8 cellular contexts compared by ENCODE assay signal in the genomic region with DNA sequence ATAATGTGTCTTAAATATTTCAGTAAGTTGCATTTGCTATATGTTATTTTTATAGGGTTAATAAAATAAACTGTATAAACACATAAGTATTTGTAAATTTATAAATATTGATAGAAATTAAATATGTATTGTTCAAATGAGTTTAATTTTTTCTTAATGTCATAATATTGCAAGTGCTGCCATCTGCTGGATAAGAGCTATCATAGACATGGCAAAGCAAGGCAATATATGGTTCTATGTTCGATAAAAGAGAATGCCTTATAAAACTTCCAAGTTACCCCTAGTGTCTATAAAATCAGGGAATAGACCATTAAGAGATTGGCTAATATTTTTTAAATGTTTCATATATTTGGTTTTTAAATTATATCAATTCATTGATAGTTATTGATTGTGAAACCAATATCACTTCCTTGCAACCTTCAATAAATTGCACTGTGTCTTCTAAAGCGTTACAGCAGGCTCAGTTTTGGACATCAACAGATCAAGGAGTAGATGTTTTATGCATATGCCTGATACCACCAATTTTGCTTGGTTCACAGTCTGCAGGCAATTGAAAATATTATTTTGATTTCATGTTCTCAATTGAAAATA. TPM values are rescaled to one million over a fixed set of nuclear protein-coding genes. Genes with fewer than 3 reads are reported as not detected.
DNase-seq lines count a peak whose midpoint lies in the region; ATAC-seq and TF ChIP-seq lines count a peak whose summit lies in the region.

No MANE protein-coding gene starts in this region.

- no peak overlapping the region for H3K4me3 Mint-ChIP-seq in chondrocyte (ENCODE audit: unreplicated experiment)
- H3K4me3 Mint-ChIP-seq in neural progenitor cell = no peak overlapping the region
- H3K4me3 Mint-ChIP-seq in stimulated activated effector memory CD8-positive, alpha-beta T cell treated with anti-CD3 and anti-CD28 coated beads, Interleukin-12 subunit alpha, Interleukin-12 subunit beta, amount 100 ng/mL, for 72 hours = no peak overlapping the region

- no peaks in the 10 kb centered on the region for H3K4me1 ChIP-seq in Loucy (ENCODE audit: insufficient read depth, low read length, poor library complexity, severe bottlenecking)
- no peaks in the 10 kb centered on the region for H3K4me1 ChIP-seq in neural progenitor cell

- no peak overlapping the region for H3K9ac ChIP-seq in Loucy (ENCODE audit: low read depth, low read length, poor library complexity, severe bottlenecking)
- H3K9ac ChIP-seq in neural progenitor cell = no peak overlapping the region

- DNase-seq in AG04449 (ENCODE audit: low read depth, low spot score) = no peak
- DNase-seq in chondrocyte (ENCODE audit: low spot score) = no peak
- DNase-seq in neural progenitor cell (ENCODE audit: low spot score) = peak; percentile 29
- no peak for DNase-seq in activated CD4-positive, alpha-beta T cell treated with anti-CD3 and anti-CD28 coated beads for 4 hours
- DNase-seq in stimulated activated effector memory CD8-positive, alpha-beta T cell treated with anti-CD3 and anti-CD28 coated beads, Interleukin-12 subunit alpha, Interleukin-12 subunit beta, amount 100 ng/mL, for 72 hours (ENCODE audit: low spot score in 2 of 2) = no peak

- H3K79me2 ChIP-seq in Loucy (ENCODE audit: insufficient read depth, low read length) (no peaks in the 10 kb centered on the region), neural progenitor cell (ENCODE audit: low read depth) (no peaks in the 10 kb centered on the region)

- POLR2A ChIA-PET in AG04449 (lab: Yijun Ruan, JAX) = no interaction called here

- H3K4me3 ChIP-seq in AG04449 (ENCODE audit: low read depth, low read length) (no peak overlapping the region), Loucy (ENCODE audit: low read length, poor library complexity, severe bottlenecking) (peak overlapping the region; percentile 11), neural progenitor cell (no peak overlapping the region)

- no peaks in the 10 kb centered on the region for H3K27me3 ChIP-seq in Loucy (ENCODE audit: insufficient read depth, low read length, poor library complexity, severe bottlenecking)
- H3K27me3 ChIP-seq in neural progenitor cell = no peaks in the 10 kb centered on the region

- no peaks in the 10 kb centered on the region for H3K9me2 ChIP-seq in Loucy (replicated peaks; ENCODE audit: low read depth, low read length)

- H2AFZ ChIP-seq in Loucy (ENCODE audit: low read length) = peak overlapping the region; percentile 20; the same call in 1 of the 2 replicates
- H2AFZ ChIP-seq in neural progenitor cell (replicated peaks) = no peak overlapping the region

- H3F3A ChIP-seq in Loucy (ENCODE audit: low read depth) (no peaks in the 10 kb centered on the region), neural progenitor cell (ENCODE audit: low read depth) (no peaks in the 10 kb centered on the region)

- no peaks in the 10 kb centered on the region for H3K36me3 Mint-ChIP-seq in chondrocyte (ENCODE audit: low read depth)
- no peaks in the 10 kb centered on the region for H3K36me3 Mint-ChIP-seq in neural progenitor cell
- H3K36me3 Mint-ChIP-seq in stimulated activated effector memory CD8-positive, alpha-beta T cell treated with anti-CD3 and anti-CD28 coated beads, Interleukin-12 subunit alpha, Interleukin-12 subunit beta, amount 100 ng/mL, for 72 hours = no peaks in the 10 kb centered on the region

- H4K20me1 ChIP-seq in Loucy (ENCODE audit: insufficient read depth, low read length, poor library complexity, severe bottlenecking) (no peaks in the 10 kb centered on the region), neural progenitor cell (ENCODE audit: low read depth) (no peaks in the 10 kb centered on the region)

- H3K4me2 ChIP-seq in Loucy (ENCODE audit: low read depth, low read length, poor library complexity, severe bottlenecking) (no peak overlapping the region), neural progenitor cell (no peak overlapping the region)

- H3K9me3 ChIP-seq in Loucy (ENCODE audit: insufficient read depth, low read depth, low read length) = no peaks in the 10 kb centered on the region
- H3K9me3 ChIP-seq in neural progenitor cell (ENCODE audit: low read depth) = no peaks in the 10 kb centered on the region

- H3K9me3 Mint-ChIP-seq in chondrocyte (ENCODE audit: low read depth) = no peaks in the 10 kb centered on the region
- H3K9me3 Mint-ChIP-seq in neural progenitor cell = no peaks in the 10 kb centered on the region
- H3K9me3 Mint-ChIP-seq in stimulated activated effector memory CD8-positive, alpha-beta T cell treated with anti-CD3 and anti-CD28 coated beads, Interleukin-12 subunit alpha, Interleukin-12 subunit beta, amount 100 ng/mL, for 72 hours = no peaks in the 10 kb centered on the region

- H3K27me3 Mint-ChIP-seq in chondrocyte (ENCODE audit: low read depth) (peaks cover 10% of the 10 kb centered on the region), neural progenitor cell (ENCODE audit: insufficient read depth, low read depth) (no peaks in the 10 kb centered on the region)

- H3K27ac Mint-ChIP-seq in chondrocyte (ENCODE audit: unreplicated experiment) = no peak overlapping the region
- H3K27ac Mint-ChIP-seq in neural progenitor cell = no peak overlapping the region
- H3K27ac Mint-ChIP-seq in stimulated activated effector memory CD8-positive, alpha-beta T cell treated with anti-CD3 and anti-CD28 coated beads, Interleukin-12 subunit alpha, Interleukin-12 subunit beta, amount 100 ng/mL, for 72 hours = no peak overlapping the region

- no peak overlapping the region for H3K27ac ChIP-seq in neural progenitor cell

- ATAC-seq in HG02884 (IDR thresholded peaks at IDR 0.05; ENCODE audit: unreplicated experiment) = no peak
- ATAC-seq in stimulated activated effector memory CD8-positive, alpha-beta T cell treated with anti-CD3 and anti-CD28 coated beads, Interleukin-12 subunit alpha, Interleukin-12 subunit beta, amount 100 ng/mL, for 72 hours = no peak

- peaks cover 8% of the 10 kb centered on the region for H3K4me1 Mint-ChIP-seq in chondrocyte (ENCODE audit: low read depth)
- H3K4me1 Mint-ChIP-seq in neural progenitor cell = no peaks in the 10 kb centered on the region
- H3K4me1 Mint-ChIP-seq in stimulated activated effector memory CD8-positive, alpha-beta T cell treated with anti-CD3 and anti-CD28 coated beads, Interleukin-12 subunit alpha, Interleukin-12 subunit beta, amount 100 ng/mL, for 72 hours = no peaks in the 10 kb centered on the region

- CTCF ChIA-PET in AG04449 (lab: Yijun Ruan, JAX) = interaction anchor here (0.7 to 2.3 kb wide), 5 partner anchors 11 to 934 kb away, joined by 4 to 13 read pairs (median 4); no protein-coding TSS in a partner anchor

- H3K36me3 ChIP-seq in Loucy (ENCODE audit: insufficient read depth, low read length) = no peaks in the 10 kb centered on the region
- H3K36me3 ChIP-seq in neural progenitor cell = no peaks in the 10 kb centered on the region

- TF ChIP-seq CTCF in AG04449 (IDR thresholded peaks at IDR 0.05; ENCODE audit: insufficient read depth, low read length, missing control alignments) (peak; percentile 51), GM12874 (IDR thresholded peaks at IDR 0.05; ENCODE audit: insufficient read depth, low read depth, low read length) (peak; percentile 31; the same call in 1 of the 2 replicates), Loucy (conservative IDR thresholded peaks at IDR 0.05; ENCODE audit: low read length) (peak; percentile 65), chondrocyte (IDR thresholded peaks at IDR 0.05) (peak; percentile 96), neural progenitor cell (IDR thresholded peaks at IDR 0.05) (peak; percentile 67)

RNA-seq across cellular contexts. Expression of gene SLITRK6, which starts 29.0 kb away (rescaled TPM):
- total RNA-seq in chondrocyte (0.10 to 3.1 TPM in 2 of 3 replicates, not detected in the other), neural progenitor cell (ENCODE audit: low replicate concordance) (0.59 and 0.75 TPM in 2 replicates)

Comparison
In these comparisons a context has a peak if more than half of its experiments do, and no peak if none do; other contexts are left out.
1. CTCF ChIP-seq: peak in every context shown above with its lines; median percentile 96 in chondrocyte; 67 in neural progenitor cell; 65 in Loucy; 51 in AG04449; 31 in GM12874.